16 cellular contexts compared by ENCODE assay signal in genomic region chr10:73860050-73860491, GRCh38. TPM values are rescaled to one million over a fixed set of nuclear protein-coding genes. Genes with fewer than 3 reads are reported as not detected.
DNase-seq lines count a peak whose midpoint lies in the region; ATAC-seq and TF ChIP-seq lines count a peak whose summit lies in the region.
"Had no signal": no experiment of that assay in that cellular context is flagged by ENCODE, and none has a peak within 500 bp of the region (broad histone marks: within the 10 kb centered on the region; RNA-seq: fewer than 3 reads in every experiment).

No MANE protein-coding gene starts in this region.

- intact Hi-C loops in natural killer cell (cut with micrococcal nuclease) = no loop called here

- no peak for DNase-seq in activated T-cell treated with anti-CD3 and anti-CD28 coated beads, Interleukin-2, amount 50 U/mL, for 24 hours
- no peak for DNase-seq in activated T-cell treated with anti-CD3 and anti-CD28 coated beads for 4 hours
- peak; percentile 81 for DNase-seq in medulla oblongata (ENCODE audit: extremely low spot score)
- no peak for DNase-seq in natural killer cell
- DNase-seq: cerebellar nuclear complex; DMS 273 treated with DMSO at 0.1 percent for 48 hours; KBM-7; NCI-H345; pancreas; stimulated activated CD4-positive, alpha-beta T cell treated with anti-CD3 and anti-CD28 coated beads, Interleukin-12 subunit alpha, Interleukin-12 subunit beta, amount 100 ng/mL, for 4 hours had no signal

- no peak overlapping the region for H3K4me3 Mint-ChIP-seq in activated T-cell treated with anti-CD3 and anti-CD28 coated beads, Interleukin-2, amount 50 U/mL, for 24 hours
- H3K4me3 Mint-ChIP-seq in natural killer cell = no peak overlapping the region
- H3K4me3 Mint-ChIP-seq: activated naive CD4-positive, alpha-beta T cell treated with anti-CD3 and anti-CD28 coated beads for 36 hours had no signal

- H3K27ac ChIP-seq in angular gyrus (ENCODE audit: low read depth, low read length) (peak overlapping the region; percentile 90), temporal lobe (ENCODE audit: low read depth, low read length) (peak overlapping the region; percentile 66)
- H3K27ac ChIP-seq: pancreas, suprapubic skin had no signal

- no peak for TF ChIP-seq CTCF in natural killer cell (IDR thresholded peaks at IDR 0.05)

- ATAC-seq in natural killer cell (no peak), GM21717 (IDR thresholded peaks at IDR 0.05; ENCODE audit: unreplicated experiment) (no peak), esophagus mucosa (no peak)
- ATAC-seq: pancreas had no signal

- peaks cover 85% of the 10 kb centered on the region for H3K4me1 Mint-ChIP-seq in activated T-cell treated with anti-CD3 and anti-CD28 coated beads, Interleukin-2, amount 50 U/mL, for 24 hours (ENCODE audit: low read depth)
- peaks cover 25 to 44% of the 10 kb centered on the region in 2 donors for H3K4me1 Mint-ChIP-seq in natural killer cell

- no peaks in the 10 kb centered on the region for H3K9me3 Mint-ChIP-seq in activated T-cell treated with anti-CD3 and anti-CD28 coated beads, Interleukin-2, amount 50 U/mL, for 24 hours
- no peaks in the 10 kb centered on the region for H3K9me3 Mint-ChIP-seq in natural killer cell
- H3K9me3 Mint-ChIP-seq: activated naive CD4-positive, alpha-beta T cell treated with anti-CD3 and anti-CD28 coated beads for 36 hours had no signal

- peaks cover 79% of the 10 kb centered on the region for H3K36me3 Mint-ChIP-seq in activated T-cell treated with anti-CD3 and anti-CD28 coated beads, Interleukin-2, amount 50 U/mL, for 24 hours (ENCODE audit: low read depth)
- no peaks in the 10 kb centered on the region for H3K36me3 Mint-ChIP-seq in natural killer cell

- peak overlapping the region; percentile 73 for H3K27ac Mint-ChIP-seq in activated T-cell treated with anti-CD3 and anti-CD28 coated beads, Interleukin-2, amount 50 U/mL, for 24 hours
- no peak overlapping the region for H3K27ac Mint-ChIP-seq in natural killer cell

- no peaks in the 10 kb centered on the region for H3K27me3 Mint-ChIP-seq in activated T-cell treated with anti-CD3 and anti-CD28 coated beads, Interleukin-2, amount 50 U/mL, for 24 hours
- H3K27me3 Mint-ChIP-seq in natural killer cell (ENCODE audit: low read depth in 2 of 2) = no peaks in the 10 kb centered on the region

RNA-seq across cellular contexts. Expression of gene CAMK2G, which starts 14.3 kb away (rescaled TPM):
- total RNA-seq in temporal lobe (53.8 TPM), natural killer cell (10 to 100 TPM; 53.6 to 73.8 (median 62.3) TPM), esophagus mucosa (18.9 TPM)

RNA-seq across cellular contexts. Expression of gene NDST2, which starts 48.7 kb away (rescaled TPM):
- 14.5 TPM for total RNA-seq in temporal lobe
- 10 to 100 TPM; 64.7 to 73.8 (median 65.4) TPM for total RNA-seq in natural killer cell
- total RNA-seq in esophagus mucosa = 15.9 TPM

RNA-seq across cellular contexts. Expression of gene PLAU, which starts 50.9 kb away (rescaled TPM):
- total RNA-seq in temporal lobe (0.98 TPM), natural killer cell (1 to 10 TPM in 1 of 3 donors, under 1 TPM in 2; 0.12 to 1.6 (median 0.32) TPM), esophagus mucosa (19.4 TPM)
